Comparison of ENCODE assay signal across 8 cellular contexts in the genomic region with DNA sequence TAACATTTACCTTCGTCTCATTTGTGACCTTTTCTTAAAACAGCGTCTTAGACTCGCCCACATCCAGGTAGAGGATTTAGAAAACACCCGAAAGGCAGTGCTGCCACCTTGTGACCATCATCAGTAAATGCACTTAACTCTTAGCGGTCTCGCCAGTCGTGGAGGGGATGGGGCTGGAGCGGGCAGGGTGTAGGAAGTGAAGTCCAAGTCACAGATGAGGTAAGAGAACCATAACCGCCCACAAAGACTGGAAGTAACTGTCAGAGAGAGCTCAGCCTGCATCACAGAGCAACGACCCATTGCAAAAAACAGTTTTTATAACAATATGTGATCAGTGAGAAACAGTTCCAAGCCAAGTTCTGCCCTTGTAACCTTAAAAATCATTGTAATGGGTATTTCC. TPM values are rescaled to one million over a fixed set of nuclear protein-coding genes. Genes with fewer than 3 reads are reported as not detected.
DNase-seq lines count a peak whose midpoint lies in the region; ATAC-seq and TF ChIP-seq lines count a peak whose summit lies in the region.

No MANE protein-coding gene starts in this region.

- no peak overlapping the region for H3K4me3 ChIP-seq in heart left ventricle

- H3K27ac ChIP-seq in heart left ventricle, result no peak overlapping the region

- TF ChIP-seq POLR2A in heart left ventricle (IDR thresholded peaks at IDR 0.05), result no peak

- peak; percentile 59 to 79 (median 66) for TF ChIP-seq CTCF in heart left ventricle (IDR thresholded peaks at IDR 0.05)

- DNase-seq in GM03348 (ENCODE audit: low spot score) (peak; percentile 78), NAMALWA (ENCODE audit: low spot score) (peak; percentile 87), SIG-M5 treated with dmso at 0.1 percent for 504 hours (lab: John Stamatoyannopoulos, UW; ENCODE audit: unreplicated experiment) (peak; percentile 97), heart left ventricle (peak in 3 of 5 donors; percentile 37 to 51 (median 50)), renal cortical epithelial cell (ENCODE audit: low read depth) (peak; percentile 72)
- peak; percentile 65 for DNase-seq in activated naive CD4-positive, alpha-beta T cell treated with Interleukin-2 at 50 U/mL for 16 hours

- no peaks in the 10 kb centered on the region for H3K36me3 ChIP-seq in heart left ventricle

- H3K27me3 ChIP-seq in heart left ventricle, result peaks cover 3 to 83% (median 27%) of the 10 kb centered on the region in 9 donors

- intact Hi-C loops in heart left ventricle (cut with DNase I), result no loop called here

- ATAC-seq in heart left ventricle, result peak in 3 of 4 donors; percentile 44 to 63 (median 51)
- ATAC-seq in HG03469 (IDR thresholded peaks at IDR 0.05; ENCODE audit: unreplicated experiment), result no peak
- no peak for ATAC-seq in GM18870 (IDR thresholded peaks at IDR 0.05; ENCODE audit: unreplicated experiment)

- no peaks in the 10 kb centered on the region for H3K9me3 ChIP-seq in heart left ventricle

- peaks cover 0 to 10% (median 0%) of the 10 kb centered on the region in 12 donors for H3K4me1 ChIP-seq in heart left ventricle

- WGBS in heart left ventricle, 4 donors, result 0 to 5% (median 2%) methylated on average over 10 of the region's 10 CpGs

RNA-seq across cellular contexts. Expression of gene CEACAM3, which starts 10.7 kb away (rescaled TPM):
- total RNA-seq in heart left ventricle, result 1 to 10 TPM in 2 of 9 donors, not detected in 7; 1.6 to 2.0 TPM
- under 1 TPM in 1 of 2 donors, not detected in 1; 0.07 TPM for polyA plus RNA-seq in heart left ventricle
- not detected in 2 replicates for total RNA-seq in renal cortical epithelial cell

RNA-seq across cellular contexts. Expression of gene CEACAM6, which starts 30.3 kb away (rescaled TPM):
- under 1 TPM in 2 of 9 donors, not detected in 7; 0.12 to 0.53 TPM for total RNA-seq in heart left ventricle
- polyA plus RNA-seq in heart left ventricle, result under 1 TPM in 1 of 2 donors, not detected in 1; 0.08 TPM
- 0.17 TPM in 1 of 2 replicates, not detected in the other for total RNA-seq in renal cortical epithelial cell

RNA-seq across cellular contexts. Expression of gene LYPD4, which starts 58.8 kb away (rescaled TPM):
- not detected for total RNA-seq in heart left ventricle
- not detected for polyA plus RNA-seq in heart left ventricle
- total RNA-seq in renal cortical epithelial cell, result not detected in 2 replicates

RNA-seq across cellular contexts. Expression of gene DMRTC2, which starts 59.2 kb away (rescaled TPM):
- total RNA-seq in heart left ventricle, result not detected
- not detected for polyA plus RNA-seq in heart left ventricle
- not detected in 2 replicates for total RNA-seq in renal cortical epithelial cell

Comparison
In these comparisons a context has a peak if more than half of its experiments do, and no peak if none do; other contexts are left out.
1. ATAC-seq: peak in heart left ventricle (3 of 4); none in HG03469 (single experiment) and GM18870 (single experiment).
2. Peak in every context shown above with its lines, with median percentiles within 50 percentile points of each other: DNase-seq.